1 cellular context compared by ENCODE assay signal in the genomic region with DNA sequence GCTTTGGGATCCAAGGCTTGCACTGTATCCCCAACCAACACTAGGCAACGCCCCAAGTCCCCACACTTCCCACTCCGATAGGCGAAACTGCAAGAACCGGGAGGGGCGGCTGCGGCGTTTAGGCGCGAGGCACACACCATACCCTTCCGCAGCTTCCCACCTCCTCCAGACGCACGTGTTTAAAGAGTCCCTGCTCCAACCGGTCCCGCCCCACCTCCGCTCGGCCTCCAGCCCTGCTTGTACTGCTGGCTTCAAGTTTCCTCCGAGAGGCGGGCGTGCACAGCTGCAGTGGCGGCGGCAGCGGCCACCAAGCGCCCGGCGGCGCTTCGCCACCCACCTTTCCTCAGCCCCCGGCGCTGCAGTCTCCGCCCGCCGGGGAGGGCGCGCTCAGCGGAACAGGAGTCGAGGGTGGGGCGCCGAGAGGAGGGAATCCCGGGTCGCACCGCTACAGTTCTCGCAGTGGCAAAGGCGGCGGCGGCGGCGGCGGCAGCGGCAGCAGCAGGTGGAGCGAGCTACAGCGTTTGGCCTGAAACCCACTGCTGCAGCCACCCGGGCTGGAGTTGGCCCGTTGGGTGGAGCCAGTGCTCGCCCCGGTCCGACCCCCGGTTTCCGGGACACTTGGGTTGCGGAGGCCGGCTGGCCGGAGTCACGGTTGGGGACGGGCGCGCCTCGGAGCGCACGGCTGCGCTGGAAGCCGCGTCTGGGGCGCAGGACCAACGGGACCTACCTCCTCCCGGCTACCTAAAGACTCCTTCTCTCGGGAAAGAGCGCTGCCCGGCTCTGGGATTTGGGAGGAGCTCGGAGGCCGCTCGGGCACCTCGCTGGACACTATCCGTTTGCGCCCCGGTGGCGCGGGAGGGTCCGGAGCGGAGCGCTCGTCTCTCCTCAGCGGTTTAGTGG.
A peak's percentile ranks its signal among the peaks of the same experiment; 100 is the strongest.
TF ChIP-seq lines count a peak whose summit lies in the region.

A gene (plus strand): TSS at position 457 of the 900 bp plus-strand sequence. CDS start 858 bp downstream, outside the sequence.

TF ChIP-seq in HEK293, 187 proteins besides CTCF, POLR2A, EP300 and RAD21 (continued from another document and continues in another):
- TF ChIP-seq TRIM28 (IDR thresholded peaks at IDR 0.05; ENCODE audit: borderline replicate concordance, low read length), result no peak; the same call in 1 of the 2 replicates
- peak; percentile 55; the same call in 1 of the 2 replicates for TF ChIP-seq FEZF1 (tag by site-specific recombination; IDR thresholded peaks at IDR 0.05)
- no peak for TF ChIP-seq ZNF311 (tag by site-specific recombination; IDR thresholded peaks at IDR 0.05; ENCODE audit: borderline replicate concordance)
- TF ChIP-seq, protein P1, sequence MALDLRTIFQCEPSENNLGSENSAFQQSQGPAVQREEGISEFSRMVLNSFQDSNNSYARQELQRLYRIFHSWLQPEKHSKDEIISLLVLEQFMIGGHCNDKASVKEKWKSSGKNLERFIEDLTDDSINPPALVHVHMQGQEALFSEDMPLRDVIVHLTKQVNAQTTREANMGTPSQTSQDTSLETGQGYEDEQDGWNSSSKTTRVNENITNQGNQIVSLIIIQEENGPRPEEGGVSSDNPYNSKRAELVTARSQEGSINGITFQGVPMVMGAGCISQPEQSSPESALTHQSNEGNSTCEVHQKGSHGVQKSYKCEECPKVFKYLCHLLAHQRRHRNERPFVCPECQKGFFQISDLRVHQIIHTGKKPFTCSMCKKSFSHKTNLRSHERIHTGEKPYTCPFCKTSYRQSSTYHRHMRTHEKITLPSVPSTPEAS (tag by site-specific recombination; IDR thresholded peaks at IDR 0.05), result peak; percentile 66
- no peak for TF ChIP-seq ZNF169 (tag by site-specific recombination; IDR thresholded peaks at IDR 0.05)
- peak; percentile 89 for TF ChIP-seq ZBTB17 (tag by site-specific recombination; IDR thresholded peaks at IDR 0.05)
- TF ChIP-seq ZNF335 (tag by site-specific recombination; conservative IDR thresholded peaks at IDR 0.05), result peak; percentile 96
- no peak for TF ChIP-seq ZNF292 (tag by site-specific recombination; IDR thresholded peaks at IDR 0.05; ENCODE audit: borderline replicate concordance, low read depth)
- 0 out of 2 replicates have a peak, but pooled peaks have one; percentile 54 for TF ChIP-seq BCL11B (tag by site-specific recombination; IDR thresholded peaks at IDR 0.05; ENCODE audit: low read depth)
- 0 out of 2 replicates have a peak, but pooled peaks have one; percentile 44 for TF ChIP-seq ZNF792 (tag by site-specific recombination; IDR thresholded peaks at IDR 0.05)
- TF ChIP-seq KLF8 (tag by site-specific recombination; IDR thresholded peaks at IDR 0.05), result peak; percentile 97
- peak; percentile 98 for TF ChIP-seq ZFP69B (tag by site-specific recombination; IDR thresholded peaks at IDR 0.05)
- TF ChIP-seq ZNF426 (tag by site-specific recombination; IDR thresholded peaks at IDR 0.05), result no peak
- no peak for TF ChIP-seq ZNF354C (tag by site-specific recombination; IDR thresholded peaks at IDR 0.05; ENCODE audit: borderline replicate concordance, low read depth)
- peak; percentile 98 for TF ChIP-seq KLF1 (tag by site-specific recombination; IDR thresholded peaks at IDR 0.05)
- TF ChIP-seq RBAK (tag by site-specific recombination; IDR thresholded peaks at IDR 0.05), result 0 out of 2 replicates have a peak, but pooled peaks have one; percentile 12
- no peak for TF ChIP-seq ZNF621 (tag by site-specific recombination; IDR thresholded peaks at IDR 0.05)
- TF ChIP-seq EGR2 (tag by site-specific recombination; IDR thresholded peaks at IDR 0.05; ENCODE audit: low read depth), result peak; percentile 98
- TF ChIP-seq ZNF221 (tag by site-specific recombination; IDR thresholded peaks at IDR 0.05; ENCODE audit: borderline replicate concordance), result no peak
- peak; percentile 72 for TF ChIP-seq ZNF157 (tag by site-specific recombination; IDR thresholded peaks at IDR 0.05)
- TF ChIP-seq, protein P2, sequence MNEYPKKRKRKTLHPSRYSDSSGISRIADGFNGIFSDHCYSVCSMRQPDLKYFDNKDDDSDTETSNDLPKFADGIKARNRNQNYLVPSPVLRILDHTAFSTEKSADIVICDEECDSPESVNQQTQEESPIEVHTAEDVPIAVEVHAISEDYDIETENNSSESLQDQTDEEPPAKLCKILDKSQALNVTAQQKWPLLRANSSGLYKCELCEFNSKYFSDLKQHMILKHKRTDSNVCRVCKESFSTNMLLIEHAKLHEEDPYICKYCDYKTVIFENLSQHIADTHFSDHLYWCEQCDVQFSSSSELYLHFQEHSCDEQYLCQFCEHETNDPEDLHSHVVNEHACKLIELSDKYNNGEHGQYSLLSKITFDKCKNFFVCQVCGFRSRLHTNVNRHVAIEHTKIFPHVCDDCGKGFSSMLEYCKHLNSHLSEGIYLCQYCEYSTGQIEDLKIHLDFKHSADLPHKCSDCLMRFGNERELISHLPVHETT (tag by site-specific recombination; IDR thresholded peaks at IDR 0.05), result peak; percentile 89; the same call in 1 of the 2 replicates
- TF ChIP-seq ZNF341 (tag by site-specific recombination; IDR thresholded peaks at IDR 0.05; ENCODE audit: low read depth), result peak; percentile 100
- peak; percentile 99 for TF ChIP-seq SCRT2 (tag by site-specific recombination; IDR thresholded peaks at IDR 0.05)
- no peak for TF ChIP-seq ZNF830 (tag by site-specific recombination; IDR thresholded peaks at IDR 0.05; ENCODE audit: low read depth)
- TF ChIP-seq ZNF837 (tag by site-specific recombination; IDR thresholded peaks at IDR 0.05), result 0 out of 2 replicates have a peak, but pooled peaks have one; percentile 23
- peak; percentile 67; the same call in 1 of the 2 replicates for TF ChIP-seq MYNN (tag by site-specific recombination; IDR thresholded peaks at IDR 0.05; ENCODE audit: borderline replicate concordance)
- peak; percentile 91 for TF ChIP-seq GLIS2 (tag by site-specific recombination; IDR thresholded peaks at IDR 0.05)
- peak; percentile 53 for TF ChIP-seq SETDB1 (IDR thresholded peaks at IDR 0.05; ENCODE audit: insufficient read length, low read length)
- peak; percentile 80 for TF ChIP-seq ZBTB21 (tag by site-specific recombination; IDR thresholded peaks at IDR 0.05)
- TF ChIP-seq ZFP37 (tag by site-specific recombination; IDR thresholded peaks at IDR 0.05), result peak; percentile 95
- TF ChIP-seq SP7 (tag by site-specific recombination; IDR thresholded peaks at IDR 0.05), result peak; percentile 94
- TF ChIP-seq, protein P3, sequence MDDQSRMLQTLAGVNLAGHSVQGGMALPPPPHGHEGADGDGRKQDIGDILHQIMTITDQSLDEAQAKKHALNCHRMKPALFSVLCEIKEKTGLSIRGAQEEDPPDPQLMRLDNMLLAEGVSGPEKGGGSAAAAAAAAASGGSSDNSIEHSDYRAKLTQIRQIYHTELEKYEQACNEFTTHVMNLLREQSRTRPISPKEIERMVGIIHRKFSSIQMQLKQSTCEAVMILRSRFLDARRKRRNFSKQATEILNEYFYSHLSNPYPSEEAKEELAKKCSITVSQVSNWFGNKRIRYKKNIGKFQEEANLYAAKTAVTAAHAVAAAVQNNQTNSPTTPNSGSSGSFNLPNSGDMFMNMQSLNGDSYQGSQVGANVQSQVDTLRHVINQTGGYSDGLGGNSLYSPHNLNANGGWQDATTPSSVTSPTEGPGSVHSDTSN (CRISPR knock-in tag; IDR thresholded peaks at IDR 0.05), result peak; percentile 86; the same call in 1 of the 2 replicates
- TF ChIP-seq KLF7 (tag by site-specific recombination; IDR thresholded peaks at IDR 0.05; ENCODE audit: borderline replicate concordance), result peak; percentile 100; the same call in 1 of the 2 replicates
- peak; percentile 97 for TF ChIP-seq ZNF600 (tag by site-specific recombination; IDR thresholded peaks at IDR 0.05)
- TF ChIP-seq ZSCAN30 (tag by site-specific recombination; IDR thresholded peaks at IDR 0.05), result peak; percentile 98
- TF ChIP-seq GLI2 (tag by site-specific recombination; IDR thresholded peaks at IDR 0.05; ENCODE audit: borderline replicate concordance, low read depth), result no peak
- no peak for TF ChIP-seq ZNF274 (IDR thresholded peaks at IDR 0.05; ENCODE audit: low read length)
- no peak for TF ChIP-seq ZNF274 (tag by site-specific recombination; IDR thresholded peaks at IDR 0.05; ENCODE audit: borderline replicate concordance)
- no peak for TF ChIP-seq ZNF670 (tag by site-specific recombination; IDR thresholded peaks at IDR 0.05; ENCODE audit: low read depth)
- TF ChIP-seq GFI1B (tag by site-specific recombination; IDR thresholded peaks at IDR 0.05), result peak; percentile 56; the same call in 1 of the 2 replicates
- TF ChIP-seq WT1 (tag by site-specific recombination; IDR thresholded peaks at IDR 0.05), result peak; percentile 81
- TF ChIP-seq ZNF366 (tag by site-specific recombination; conservative IDR thresholded peaks at IDR 0.05), result 0 out of 2 replicates have a peak, but pooled peaks have one; percentile 24
- TF ChIP-seq, protein P4, sequence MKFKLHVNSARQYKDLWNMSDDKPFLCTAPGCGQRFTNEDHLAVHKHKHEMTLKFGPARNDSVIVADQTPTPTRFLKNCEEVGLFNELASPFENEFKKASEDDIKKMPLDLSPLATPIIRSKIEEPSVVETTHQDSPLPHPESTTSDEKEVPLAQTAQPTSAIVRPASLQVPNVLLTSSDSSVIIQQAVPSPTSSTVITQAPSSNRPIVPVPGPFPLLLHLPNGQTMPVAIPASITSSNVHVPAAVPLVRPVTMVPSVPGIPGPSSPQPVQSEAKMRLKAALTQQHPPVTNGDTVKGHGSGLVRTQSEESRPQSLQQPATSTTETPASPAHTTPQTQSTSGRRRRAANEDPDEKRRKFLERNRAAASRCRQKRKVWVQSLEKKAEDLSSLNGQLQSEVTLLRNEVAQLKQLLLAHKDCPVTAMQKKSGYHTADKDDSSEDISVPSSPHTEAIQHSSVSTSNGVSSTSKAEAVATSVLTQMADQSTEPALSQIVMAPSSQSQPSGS (tag by site-specific recombination; IDR thresholded peaks at IDR 0.05; ENCODE audit: low read depth), result no peak
- TF ChIP-seq ZNF155 (tag by site-specific recombination; IDR thresholded peaks at IDR 0.05), result no peak
- no peak for TF ChIP-seq ZNF544 (tag by site-specific recombination; IDR thresholded peaks at IDR 0.05)
- no peak for TF ChIP-seq ZNF140 (tag by site-specific recombination; IDR thresholded peaks at IDR 0.05)
- peak; percentile 87 for TF ChIP-seq ZNF184 (tag by site-specific recombination; IDR thresholded peaks at IDR 0.05)
- TF ChIP-seq ZNF423 (tag by site-specific recombination; IDR thresholded peaks at IDR 0.05), result peak; percentile 92
- TF ChIP-seq ZBTB8A (tag by site-specific recombination; IDR thresholded peaks at IDR 0.05), result peak; percentile 99
- no peak for TF ChIP-seq ZNF239 (tag by site-specific recombination; IDR thresholded peaks at IDR 0.05)
- TF ChIP-seq, protein P5, sequence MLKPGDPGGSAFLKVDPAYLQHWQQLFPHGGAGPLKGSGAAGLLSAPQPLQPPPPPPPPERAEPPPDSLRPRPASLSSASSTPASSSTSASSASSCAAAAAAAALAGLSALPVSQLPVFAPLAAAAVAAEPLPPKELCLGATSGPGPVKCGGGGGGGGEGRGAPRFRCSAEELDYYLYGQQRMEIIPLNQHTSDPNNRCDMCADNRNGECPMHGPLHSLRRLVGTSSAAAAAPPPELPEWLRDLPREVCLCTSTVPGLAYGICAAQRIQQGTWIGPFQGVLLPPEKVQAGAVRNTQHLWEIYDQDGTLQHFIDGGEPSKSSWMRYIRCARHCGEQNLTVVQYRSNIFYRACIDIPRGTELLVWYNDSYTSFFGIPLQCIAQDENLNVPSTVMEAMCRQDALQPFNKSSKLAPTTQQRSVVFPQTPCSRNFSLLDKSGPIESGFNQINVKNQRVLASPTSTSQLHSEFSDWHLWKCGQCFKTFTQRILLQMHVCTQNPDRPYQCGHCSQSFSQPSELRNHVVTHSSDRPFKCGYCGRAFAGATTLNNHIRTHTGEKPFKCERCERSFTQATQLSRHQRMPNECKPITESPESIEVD (tag by site-specific recombination; IDR thresholded peaks at IDR 0.05), result no peak; the same call in 1 of the 2 replicates
- TF ChIP-seq OSR2 (tag by site-specific recombination; IDR thresholded peaks at IDR 0.05), result peak; percentile 73
- TF ChIP-seq, protein P6, sequence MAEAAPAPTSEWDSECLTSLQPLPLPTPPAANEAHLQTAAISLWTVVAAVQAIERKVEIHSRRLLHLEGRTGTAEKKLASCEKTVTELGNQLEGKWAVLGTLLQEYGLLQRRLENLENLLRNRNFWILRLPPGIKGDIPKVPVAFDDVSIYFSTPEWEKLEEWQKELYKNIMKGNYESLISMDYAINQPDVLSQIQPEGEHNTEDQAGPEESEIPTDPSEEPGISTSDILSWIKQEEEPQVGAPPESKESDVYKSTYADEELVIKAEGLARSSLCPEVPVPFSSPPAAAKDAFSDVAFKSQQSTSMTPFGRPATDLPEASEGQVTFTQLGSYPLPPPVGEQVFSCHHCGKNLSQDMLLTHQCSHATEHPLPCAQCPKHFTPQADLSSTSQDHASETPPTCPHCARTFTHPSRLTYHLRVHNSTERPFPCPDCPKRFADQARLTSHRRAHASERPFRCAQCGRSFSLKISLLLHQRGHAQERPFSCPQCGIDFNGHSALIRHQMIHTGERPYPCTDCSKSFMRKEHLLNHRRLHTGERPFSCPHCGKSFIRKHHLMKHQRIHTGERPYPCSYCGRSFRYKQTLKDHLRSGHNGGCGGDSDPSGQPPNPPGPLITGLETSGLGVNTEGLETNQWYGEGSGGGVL (tag by site-specific recombination; IDR thresholded peaks at IDR 0.05), result peak; percentile 94
- peak; percentile 91 for TF ChIP-seq ZNF843 (tag by site-specific recombination; IDR thresholded peaks at IDR 0.05)
- TF ChIP-seq, protein P7, sequence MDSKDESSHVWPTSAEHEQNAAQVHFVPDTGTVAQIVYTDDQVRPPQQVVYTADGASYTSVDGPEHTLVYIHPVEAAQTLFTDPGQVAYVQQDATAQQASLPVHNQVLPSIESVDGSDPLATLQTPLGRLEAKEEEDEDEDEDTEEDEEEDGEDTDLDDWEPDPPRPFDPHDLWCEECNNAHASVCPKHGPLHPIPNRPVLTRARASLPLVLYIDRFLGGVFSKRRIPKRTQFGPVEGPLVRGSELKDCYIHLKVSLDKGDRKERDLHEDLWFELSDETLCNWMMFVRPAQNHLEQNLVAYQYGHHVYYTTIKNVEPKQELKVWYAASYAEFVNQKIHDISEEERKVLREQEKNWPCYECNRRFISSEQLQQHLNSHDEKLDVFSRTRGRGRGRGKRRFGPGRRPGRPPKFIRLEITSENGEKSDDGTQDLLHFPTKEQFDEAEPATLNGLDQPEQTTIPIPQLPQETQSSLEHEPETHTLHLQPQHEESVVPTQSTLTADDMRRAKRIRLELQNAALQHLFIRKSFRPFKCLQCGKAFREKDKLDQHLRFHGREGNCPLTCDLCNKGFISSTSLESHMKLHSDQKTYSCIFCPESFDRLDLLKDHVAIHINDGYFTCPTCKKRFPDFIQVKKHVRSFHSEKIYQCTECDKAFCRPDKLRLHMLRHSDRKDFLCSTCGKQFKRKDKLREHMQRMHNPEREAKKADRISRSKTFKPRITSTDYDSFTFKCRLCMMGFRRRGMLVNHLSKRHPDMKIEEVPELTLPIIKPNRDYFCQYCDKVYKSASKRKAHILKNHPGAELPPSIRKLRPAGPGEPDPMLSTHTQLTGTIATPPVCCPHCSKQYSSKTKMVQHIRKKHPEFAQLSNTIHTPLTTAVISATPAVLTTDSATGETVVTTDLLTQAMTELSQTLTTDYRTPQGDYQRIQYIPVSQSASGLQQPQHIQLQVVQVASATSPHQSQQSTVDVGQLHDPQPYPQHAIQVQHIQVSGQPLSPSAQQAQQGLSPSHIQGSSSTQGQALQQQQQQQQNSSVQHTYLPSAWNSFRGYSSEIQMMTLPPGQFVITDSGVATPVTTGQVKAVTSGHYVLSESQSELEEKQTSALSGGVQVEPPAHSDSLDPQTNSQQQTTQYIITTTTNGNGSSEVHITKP (tag by site-specific recombination; IDR thresholded peaks at IDR 0.05), result peak; percentile 89
- peak; percentile 55; the same call in 1 of the 2 replicates for TF ChIP-seq ZFP3 (tag by site-specific recombination; IDR thresholded peaks at IDR 0.05; ENCODE audit: low read depth)
- peak; percentile 91 for TF ChIP-seq ZNF324 (tag by site-specific recombination; IDR thresholded peaks at IDR 0.05)
